In the genomic region with DNA sequence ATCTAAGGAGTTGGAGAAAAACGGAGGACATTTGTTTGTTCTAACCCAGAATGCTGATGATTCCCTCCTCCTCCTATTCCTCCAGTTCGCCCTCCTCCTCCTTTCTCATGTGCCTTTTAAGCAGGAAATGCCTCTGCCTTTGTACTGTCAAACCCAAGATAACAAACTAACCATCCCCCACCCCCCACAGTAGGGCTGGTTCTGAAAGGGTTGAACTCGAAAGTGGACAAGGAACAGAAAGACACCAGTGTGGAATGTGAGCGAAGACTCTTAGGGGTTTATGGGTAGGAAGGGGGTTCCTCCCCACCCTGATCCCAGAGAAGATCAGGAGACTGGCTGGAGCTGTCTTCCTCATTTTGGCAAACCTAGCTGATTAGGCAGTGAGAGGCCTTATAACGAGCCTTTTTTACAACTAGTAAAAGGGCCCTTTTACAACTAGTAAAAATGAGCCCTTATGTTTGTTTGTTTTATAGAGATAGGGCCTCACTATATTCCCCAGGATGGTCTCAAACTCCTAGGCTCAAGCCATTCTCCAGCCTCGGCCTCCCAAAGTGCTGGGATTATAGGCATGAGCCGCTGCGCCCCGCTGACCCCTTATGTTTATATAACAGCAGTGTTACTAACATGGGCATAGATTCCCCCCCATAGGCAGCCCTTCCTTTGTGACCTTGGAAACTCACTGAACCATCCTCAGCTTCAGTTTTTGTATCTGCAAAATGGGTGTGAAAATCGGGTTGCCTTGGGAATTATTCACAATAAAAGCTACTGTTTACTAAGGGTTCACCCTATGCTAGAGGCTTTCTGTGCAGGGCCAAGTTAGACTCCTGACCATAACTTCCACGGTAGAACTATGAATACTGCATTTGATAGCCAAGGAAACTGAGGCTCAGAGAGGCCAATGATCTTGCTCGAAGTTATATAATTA, we compare ENCODE assay signal across 1 cellular context.
TF ChIP-seq lines count a peak whose summit lies in the region.

No MANE protein-coding gene starts in this region.

TF ChIP-seq in neural cell, 6 proteins besides CTCF, POLR2A, EP300 and RAD21 (continued from another document):
- TF ChIP-seq MXI1 (conservative IDR thresholded peaks at IDR 0.05; ENCODE audit: poor library complexity, severe bottlenecking) (no peak), TAF1 (IDR thresholded peaks at IDR 0.05; ENCODE audit: low read depth) (no peak)
TF ChIP-seq in neural cell: peak in this region for 0.
